Comparison of ENCODE assay signal across 1 cellular context in the genomic region with DNA sequence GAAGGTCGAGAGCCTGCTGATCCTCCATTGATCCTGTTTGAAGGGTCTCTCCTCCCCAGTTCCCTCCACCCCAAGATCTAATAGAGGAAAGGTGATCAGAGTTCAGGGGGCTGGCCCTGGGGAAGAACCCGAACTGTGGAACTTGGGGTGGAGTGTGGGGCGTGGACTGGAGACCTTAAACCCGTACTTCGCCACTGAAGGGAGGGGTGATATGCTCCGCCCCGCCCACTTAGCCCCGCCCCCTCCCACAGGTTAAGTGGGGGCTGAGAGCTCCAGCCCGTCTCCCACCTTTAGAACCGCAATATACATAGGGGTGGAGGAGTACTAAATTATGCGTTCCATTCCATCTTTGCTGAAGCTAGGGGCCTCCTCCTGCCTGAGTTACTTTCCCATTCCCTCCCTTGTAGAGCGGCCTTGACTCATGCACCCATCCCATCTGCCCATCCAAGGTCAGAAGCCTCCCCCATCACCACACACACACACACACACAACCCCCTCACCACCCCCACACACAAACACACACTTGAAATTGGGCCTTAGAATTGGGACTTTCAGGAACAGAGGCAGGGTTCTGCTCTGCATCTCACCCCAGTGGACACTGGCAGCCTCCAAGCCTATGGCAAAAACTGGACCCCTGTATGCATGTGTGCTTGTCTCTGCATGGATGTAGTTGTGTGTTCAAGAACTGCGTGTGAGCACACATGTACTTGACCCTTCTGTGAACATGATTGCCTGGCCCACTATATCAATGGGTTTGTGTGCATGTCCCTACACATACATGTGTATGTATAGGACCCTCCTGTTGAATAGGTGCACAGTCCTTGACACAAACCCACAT.
TF ChIP-seq lines count a peak whose summit lies in the region.

No MANE protein-coding gene starts in this region.

TF ChIP-seq in HepG2, 621 proteins besides CTCF, POLR2A, EP300 and RAD21 (continued from another document and continues in another):
- TF ChIP-seq ZNF333 (CRISPR knock-in tag; IDR thresholded peaks at IDR 0.05; ENCODE audit: borderline replicate concordance): no peak
- no peak for TF ChIP-seq ZNF678 (CRISPR knock-in tag; IDR thresholded peaks at IDR 0.05)
- TF ChIP-seq STAT5B (CRISPR knock-in tag; IDR thresholded peaks at IDR 0.05): no peak
- no peak for TF ChIP-seq NFKBIZ (CRISPR knock-in tag; IDR thresholded peaks at IDR 0.05)
- TF ChIP-seq ZNF441 (CRISPR knock-in tag; IDR thresholded peaks at IDR 0.05; ENCODE audit: borderline replicate concordance): no peak
- no peak for TF ChIP-seq SYNCRIP (IDR thresholded peaks at IDR 0.05; ENCODE audit: insufficient read depth, low read depth, low read length)
- no peak for TF ChIP-seq HNRNPUL1 (IDR thresholded peaks at IDR 0.05; ENCODE audit: low read depth, low read length)
- no peak for TF ChIP-seq ZSCAN29 (CRISPR knock-in tag; conservative IDR thresholded peaks at IDR 0.05)
- no peak for TF ChIP-seq CHD4 (IDR thresholded peaks at IDR 0.05; ENCODE audit: borderline replicate concordance, low read length)
- TF ChIP-seq, protein P1, sequence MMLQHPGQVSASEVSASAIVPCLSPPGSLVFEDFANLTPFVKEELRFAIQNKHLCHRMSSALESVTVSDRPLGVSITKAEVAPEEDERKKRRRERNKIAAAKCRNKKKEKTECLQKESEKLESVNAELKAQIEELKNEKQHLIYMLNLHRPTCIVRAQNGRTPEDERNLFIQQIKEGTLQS (CRISPR knock-in tag; IDR thresholded peaks at IDR 0.05): no peak
- TF ChIP-seq, protein P2, sequence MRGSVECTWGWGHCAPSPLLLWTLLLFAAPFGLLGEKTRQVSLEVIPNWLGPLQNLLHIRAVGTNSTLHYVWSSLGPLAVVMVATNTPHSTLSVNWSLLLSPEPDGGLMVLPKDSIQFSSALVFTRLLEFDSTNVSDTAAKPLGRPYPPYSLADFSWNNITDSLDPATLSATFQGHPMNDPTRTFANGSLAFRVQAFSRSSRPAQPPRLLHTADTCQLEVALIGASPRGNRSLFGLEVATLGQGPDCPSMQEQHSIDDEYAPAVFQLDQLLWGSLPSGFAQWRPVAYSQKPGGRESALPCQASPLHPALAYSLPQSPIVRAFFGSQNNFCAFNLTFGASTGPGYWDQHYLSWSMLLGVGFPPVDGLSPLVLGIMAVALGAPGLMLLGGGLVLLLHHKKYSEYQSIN (CRISPR knock-in tag; IDR thresholded peaks at IDR 0.05; ENCODE audit: borderline replicate concordance): no peak
- no peak for TF ChIP-seq RFX5 (IDR thresholded peaks at IDR 0.05; ENCODE audit: low read depth, low read length)
- 0 out of 2 replicates have a peak, but pooled peaks have one; percentile 34 for TF ChIP-seq ZNF350 (CRISPR knock-in tag; IDR thresholded peaks at IDR 0.05; ENCODE audit: borderline replicate concordance, low read depth)
- no peak for TF ChIP-seq ZBTB42 (CRISPR knock-in tag; IDR thresholded peaks at IDR 0.05)
- no peak for TF ChIP-seq TCF7L2 (IDR thresholded peaks at IDR 0.05; ENCODE audit: low read depth, low read length)
- TF ChIP-seq, protein P3, sequence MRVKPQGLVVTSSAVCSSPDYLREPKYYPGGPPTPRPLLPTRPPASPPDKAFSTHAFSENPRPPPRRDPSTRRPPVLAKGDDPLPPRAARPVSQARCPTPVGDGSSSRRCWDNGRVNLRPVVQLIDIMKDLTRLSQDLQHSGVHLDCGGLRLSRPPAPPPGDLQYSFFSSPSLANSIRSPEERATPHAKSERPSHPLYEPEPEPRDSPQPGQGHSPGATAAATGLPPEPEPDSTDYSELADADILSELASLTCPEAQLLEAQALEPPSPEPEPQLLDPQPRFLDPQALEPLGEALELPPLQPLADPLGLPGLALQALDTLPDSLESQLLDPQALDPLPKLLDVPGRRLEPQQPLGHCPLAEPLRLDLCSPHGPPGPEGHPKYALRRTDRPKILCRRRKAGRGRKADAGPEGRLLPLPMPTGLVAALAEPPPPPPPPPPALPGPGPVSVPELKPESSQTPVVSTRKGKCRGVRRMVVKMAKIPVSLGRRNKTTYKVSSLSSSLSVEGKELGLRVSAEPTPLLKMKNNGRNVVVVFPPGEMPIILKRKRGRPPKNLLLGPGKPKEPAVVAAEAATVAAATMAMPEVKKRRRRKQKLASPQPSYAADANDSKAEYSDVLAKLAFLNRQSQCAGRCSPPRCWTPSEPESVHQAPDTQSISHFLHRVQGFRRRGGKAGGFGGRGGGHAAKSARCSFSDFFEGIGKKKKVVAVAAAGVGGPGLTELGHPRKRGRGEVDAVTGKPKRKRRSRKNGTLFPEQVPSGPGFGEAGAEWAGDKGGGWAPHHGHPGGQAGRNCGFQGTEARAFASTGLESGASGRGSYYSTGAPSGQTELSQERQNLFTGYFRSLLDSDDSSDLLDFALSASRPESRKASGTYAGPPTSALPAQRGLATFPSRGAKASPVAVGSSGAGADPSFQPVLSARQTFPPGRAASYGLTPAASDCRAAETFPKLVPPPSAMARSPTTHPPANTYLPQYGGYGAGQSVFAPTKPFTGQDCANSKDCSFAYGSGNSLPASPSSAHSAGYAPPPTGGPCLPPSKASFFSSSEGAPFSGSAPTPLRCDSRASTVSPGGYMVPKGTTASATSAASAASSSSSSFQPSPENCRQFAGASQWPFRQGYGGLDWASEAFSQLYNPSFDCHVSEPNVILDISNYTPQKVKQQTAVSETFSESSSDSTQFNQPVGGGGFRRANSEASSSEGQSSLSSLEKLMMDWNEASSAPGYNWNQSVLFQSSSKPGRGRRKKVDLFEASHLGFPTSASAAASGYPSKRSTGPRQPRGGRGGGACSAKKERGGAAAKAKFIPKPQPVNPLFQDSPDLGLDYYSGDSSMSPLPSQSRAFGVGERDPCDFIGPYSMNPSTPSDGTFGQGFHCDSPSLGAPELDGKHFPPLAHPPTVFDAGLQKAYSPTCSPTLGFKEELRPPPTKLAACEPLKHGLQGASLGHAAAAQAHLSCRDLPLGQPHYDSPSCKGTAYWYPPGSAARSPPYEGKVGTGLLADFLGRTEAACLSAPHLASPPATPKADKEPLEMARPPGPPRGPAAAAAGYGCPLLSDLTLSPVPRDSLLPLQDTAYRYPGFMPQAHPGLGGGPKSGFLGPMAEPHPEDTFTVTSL (CRISPR knock-in tag; IDR thresholded peaks at IDR 0.05; ENCODE audit: borderline replicate concordance): no peak
- no peak for TF ChIP-seq TBX3 (IDR thresholded peaks at IDR 0.05; ENCODE audit: borderline replicate concordance)
- TF ChIP-seq DNMT1 (CRISPR knock-in tag; IDR thresholded peaks at IDR 0.05): no peak
- TF ChIP-seq ZNF431 (CRISPR knock-in tag; IDR thresholded peaks at IDR 0.05; ENCODE audit: borderline replicate concordance, low read depth): no peak
- no peak for TF ChIP-seq MBNL3 (CRISPR knock-in tag; conservative IDR thresholded peaks at IDR 0.05)
- TF ChIP-seq, protein P4, sequence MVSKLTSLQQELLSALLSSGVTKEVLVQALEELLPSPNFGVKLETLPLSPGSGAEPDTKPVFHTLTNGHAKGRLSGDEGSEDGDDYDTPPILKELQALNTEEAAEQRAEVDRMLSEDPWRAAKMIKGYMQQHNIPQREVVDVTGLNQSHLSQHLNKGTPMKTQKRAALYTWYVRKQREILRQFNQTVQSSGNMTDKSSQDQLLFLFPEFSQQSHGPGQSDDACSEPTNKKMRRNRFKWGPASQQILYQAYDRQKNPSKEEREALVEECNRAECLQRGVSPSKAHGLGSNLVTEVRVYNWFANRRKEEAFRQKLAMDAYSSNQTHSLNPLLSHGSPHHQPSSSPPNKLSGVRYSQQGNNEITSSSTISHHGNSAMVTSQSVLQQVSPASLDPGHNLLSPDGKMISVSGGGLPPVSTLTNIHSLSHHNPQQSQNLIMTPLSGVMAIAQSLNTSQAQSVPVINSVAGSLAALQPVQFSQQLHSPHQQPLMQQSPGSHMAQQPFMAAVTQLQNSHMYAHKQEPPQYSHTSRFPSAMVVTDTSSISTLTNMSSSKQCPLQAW (CRISPR knock-in tag; IDR thresholded peaks at IDR 0.05): 0 out of 2 replicates have a peak, but pooled peaks have one; percentile 56
- TF ChIP-seq, protein P5, sequence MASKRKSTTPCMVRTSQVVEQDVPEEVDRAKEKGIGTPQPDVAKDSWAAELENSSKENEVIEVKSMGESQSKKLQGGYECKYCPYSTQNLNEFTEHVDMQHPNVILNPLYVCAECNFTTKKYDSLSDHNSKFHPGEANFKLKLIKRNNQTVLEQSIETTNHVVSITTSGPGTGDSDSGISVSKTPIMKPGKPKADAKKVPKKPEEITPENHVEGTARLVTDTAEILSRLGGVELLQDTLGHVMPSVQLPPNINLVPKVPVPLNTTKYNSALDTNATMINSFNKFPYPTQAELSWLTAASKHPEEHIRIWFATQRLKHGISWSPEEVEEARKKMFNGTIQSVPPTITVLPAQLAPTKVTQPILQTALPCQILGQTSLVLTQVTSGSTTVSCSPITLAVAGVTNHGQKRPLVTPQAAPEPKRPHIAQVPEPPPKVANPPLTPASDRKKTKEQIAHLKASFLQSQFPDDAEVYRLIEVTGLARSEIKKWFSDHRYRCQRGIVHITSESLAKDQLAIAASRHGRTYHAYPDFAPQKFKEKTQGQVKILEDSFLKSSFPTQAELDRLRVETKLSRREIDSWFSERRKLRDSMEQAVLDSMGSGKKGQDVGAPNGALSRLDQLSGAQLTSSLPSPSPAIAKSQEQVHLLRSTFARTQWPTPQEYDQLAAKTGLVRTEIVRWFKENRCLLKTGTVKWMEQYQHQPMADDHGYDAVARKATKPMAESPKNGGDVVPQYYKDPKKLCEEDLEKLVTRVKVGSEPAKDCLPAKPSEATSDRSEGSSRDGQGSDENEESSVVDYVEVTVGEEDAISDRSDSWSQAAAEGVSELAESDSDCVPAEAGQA (IDR thresholded peaks at IDR 0.05; ENCODE audit: low read depth): 0 out of 2 replicates have a peak, but pooled peaks have one; percentile 9
- TF ChIP-seq, protein P5 (CRISPR knock-in tag; IDR thresholded peaks at IDR 0.05; ENCODE audit: borderline replicate concordance): no peak
- no peak for TF ChIP-seq ZBTB1 (CRISPR knock-in tag; IDR thresholded peaks at IDR 0.05; ENCODE audit: borderline replicate concordance)
- TF ChIP-seq ZNF615 (CRISPR knock-in tag; IDR thresholded peaks at IDR 0.05; ENCODE audit: borderline replicate concordance): 0 out of 2 replicates have a peak, but pooled peaks have one; percentile 15
- no peak for TF ChIP-seq MTA3 (CRISPR knock-in tag; IDR thresholded peaks at IDR 0.05)
- peak; percentile 74 for TF ChIP-seq RXRB (CRISPR knock-in tag; IDR thresholded peaks at IDR 0.05; ENCODE audit: borderline replicate concordance)
- TF ChIP-seq, protein P6, sequence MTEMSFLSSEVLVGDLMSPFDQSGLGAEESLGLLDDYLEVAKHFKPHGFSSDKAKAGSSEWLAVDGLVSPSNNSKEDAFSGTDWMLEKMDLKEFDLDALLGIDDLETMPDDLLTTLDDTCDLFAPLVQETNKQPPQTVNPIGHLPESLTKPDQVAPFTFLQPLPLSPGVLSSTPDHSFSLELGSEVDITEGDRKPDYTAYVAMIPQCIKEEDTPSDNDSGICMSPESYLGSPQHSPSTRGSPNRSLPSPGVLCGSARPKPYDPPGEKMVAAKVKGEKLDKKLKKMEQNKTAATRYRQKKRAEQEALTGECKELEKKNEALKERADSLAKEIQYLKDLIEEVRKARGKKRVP (CRISPR knock-in tag; IDR thresholded peaks at IDR 0.05): no peak
- TF ChIP-seq ZNF430 (CRISPR knock-in tag; IDR thresholded peaks at IDR 0.05): no peak; the same call in 1 of the 2 replicates
- TF ChIP-seq KDM6A (CRISPR knock-in tag; IDR thresholded peaks at IDR 0.05; ENCODE audit: low read depth): no peak
- no peak for TF ChIP-seq XBP1 (CRISPR knock-in tag; IDR thresholded peaks at IDR 0.05)
- no peak for TF ChIP-seq ZNF260 (CRISPR knock-in tag; IDR thresholded peaks at IDR 0.05; ENCODE audit: borderline replicate concordance, low read depth)
- TF ChIP-seq ZNF562 (CRISPR knock-in tag; IDR thresholded peaks at IDR 0.05; ENCODE audit: borderline replicate concordance): no peak
- no peak for TF ChIP-seq ATM (IDR thresholded peaks at IDR 0.05; ENCODE audit: borderline replicate concordance)
- TF ChIP-seq ATF7-NPFF (CRISPR knock-in tag; IDR thresholded peaks at IDR 0.05; ENCODE audit: low read depth): peak; percentile 76
- TF ChIP-seq ZNF10 (CRISPR knock-in tag; IDR thresholded peaks at IDR 0.05; ENCODE audit: borderline replicate concordance, low read depth): no peak
- TF ChIP-seq, protein P7, sequence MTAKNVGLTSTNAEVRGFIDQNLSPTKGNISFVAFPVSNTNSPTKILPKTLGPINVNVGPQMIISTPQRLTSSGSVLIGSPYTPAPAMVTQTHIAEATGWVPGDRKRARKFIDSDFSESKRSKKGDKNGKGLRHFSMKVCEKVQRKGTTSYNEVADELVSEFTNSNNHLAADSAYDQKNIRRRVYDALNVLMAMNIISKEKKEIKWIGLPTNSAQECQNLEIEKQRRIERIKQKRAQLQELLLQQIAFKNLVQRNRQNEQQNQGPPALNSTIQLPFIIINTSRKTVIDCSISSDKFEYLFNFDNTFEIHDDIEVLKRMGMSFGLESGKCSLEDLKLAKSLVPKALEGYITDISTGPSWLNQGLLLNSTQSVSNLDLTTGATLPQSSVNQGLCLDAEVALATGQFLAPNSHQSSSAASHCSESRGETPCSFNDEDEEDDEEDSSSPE (CRISPR knock-in tag; IDR thresholded peaks at IDR 0.05): no peak; the same call in 1 of the 2 replicates
- TF ChIP-seq, protein P8, sequence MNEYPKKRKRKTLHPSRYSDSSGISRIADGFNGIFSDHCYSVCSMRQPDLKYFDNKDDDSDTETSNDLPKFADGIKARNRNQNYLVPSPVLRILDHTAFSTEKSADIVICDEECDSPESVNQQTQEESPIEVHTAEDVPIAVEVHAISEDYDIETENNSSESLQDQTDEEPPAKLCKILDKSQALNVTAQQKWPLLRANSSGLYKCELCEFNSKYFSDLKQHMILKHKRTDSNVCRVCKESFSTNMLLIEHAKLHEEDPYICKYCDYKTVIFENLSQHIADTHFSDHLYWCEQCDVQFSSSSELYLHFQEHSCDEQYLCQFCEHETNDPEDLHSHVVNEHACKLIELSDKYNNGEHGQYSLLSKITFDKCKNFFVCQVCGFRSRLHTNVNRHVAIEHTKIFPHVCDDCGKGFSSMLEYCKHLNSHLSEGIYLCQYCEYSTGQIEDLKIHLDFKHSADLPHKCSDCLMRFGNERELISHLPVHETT (CRISPR knock-in tag; conservative IDR thresholded peaks at IDR 0.05): no peak
- TF ChIP-seq ZNF343 (CRISPR knock-in tag; IDR thresholded peaks at IDR 0.05): no peak
- TF ChIP-seq SNRNP70 (IDR thresholded peaks at IDR 0.05; ENCODE audit: low read depth, low read length): no peak
- TF ChIP-seq, protein P9, sequence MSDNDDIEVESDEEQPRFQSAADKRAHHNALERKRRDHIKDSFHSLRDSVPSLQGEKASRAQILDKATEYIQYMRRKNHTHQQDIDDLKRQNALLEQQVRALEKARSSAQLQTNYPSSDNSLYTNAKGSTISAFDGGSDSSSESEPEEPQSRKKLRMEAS (IDR thresholded peaks at IDR 0.05): no peak
